ENCODE assay signal across 23 cellular contexts in genomic region chr2:8840475-8841091, GRCh38. TPM values are rescaled to one million over a fixed set of nuclear protein-coding genes. Genes with fewer than 3 reads are reported as not detected.
DNase-seq lines count a peak whose midpoint lies in the region; ATAC-seq, FAIRE-seq and TF ChIP-seq lines count a peak whose summit lies in the region.
"Had no signal": no experiment of that assay in that cellular context is flagged by ENCODE, and none has a peak within 500 bp of the region (broad histone marks: within the 10 kb centered on the region; RNA-seq: fewer than 3 reads in every experiment).

No MANE protein-coding gene starts in this region.

- peak; percentile 96 for FAIRE-seq in HepG2 (lab: Jason Lieb, UNC)
- FAIRE-seq: H1 had no signal

- no peaks in the 10 kb centered on the region for H3K9me3 ChIP-seq in HepG2 (ENCODE audit: low read length)
- no peaks in the 10 kb centered on the region for H3K9me3 ChIP-seq in right lobe of liver
- no peaks in the 10 kb centered on the region for H3K9me3 ChIP-seq in Karpas-422 (ENCODE audit: low read length)
- H3K9me3 ChIP-seq in lower lobe of right lung: no peaks in the 10 kb centered on the region
- no peaks in the 10 kb centered on the region for H3K9me3 ChIP-seq in transverse colon
- H3K9me3 ChIP-seq in ovary: no peaks in the 10 kb centered on the region
- H3K9me3 ChIP-seq: MG63, SJCRH30 had no signal

- no peaks in the 10 kb centered on the region for H3K9me2 ChIP-seq in Karpas-422 (replicated peaks; ENCODE audit: insufficient read depth, low read length)

- WGBS in HepG2 (ENCODE audit: low lambda C conversion rate): 13% methylated on average over 12 of the region's 12 CpGs
- WGBS in right lobe of liver (ENCODE audit: insufficient coverage, low coverage, low lambda C conversion rate, missing lambda C conversion rate): 33% methylated on average over 10 of the region's 12 CpGs
- whole genome bisulfite sequencing in transverse colon (ENCODE audit: low coverage in 1 of 2), 2 donors: 68% methylated on average over 8 to 11 of the region's 12 CpGs
- 56 to 63% (median 61%) methylated on average over 11 to 12 of the region's 12 CpGs for WGBS in ovary, 3 donors

- H3K9ac ChIP-seq in HepG2 (ENCODE audit: insufficient read depth, low read depth, low read length) (no peak overlapping the region), Karpas-422 (ENCODE audit: low read length) (no peak overlapping the region)
- H3K9ac ChIP-seq: BLaER1 had no signal

- DNase-seq in HepG2 (ENCODE audit: low spot score) (peak; percentile 84), right lobe of liver (no peak), Karpas-422 (peak; percentile 41), lower lobe of right lung (no peak), transverse colon (no peak), ovary (no peak), 8988T (no peak)
- DNase-seq: ACHN; Calu3; CD8-positive, alpha-beta T cell; EL; GF-D8; MG63; NCI-H1048; NCI-H1417 treated with DMSO at 0.1 percent for 48 hours; NCI-H187; NCI-H2107; NCI-H226; NCI-H524 treated with DMSO at 0.1 percent for 48 hours; SJCRH30; T-helper 1 cell had no signal

- TF ChIP-seq RAD21 in HepG2 (CRISPR knock-in tag; IDR thresholded peaks at IDR 0.05): no peak

- no peaks in the 10 kb centered on the region for H4K20me1 ChIP-seq in HepG2 (ENCODE audit: insufficient read depth, low read length)
- H4K20me1 ChIP-seq in Karpas-422 (ENCODE audit: insufficient read depth, low read depth, low read length): peaks cover 6% of the 10 kb centered on the region; the same call in 1 of the 2 replicates

- H2AFZ ChIP-seq in HepG2 (ENCODE audit: low read length): no peak overlapping the region
- no peak overlapping the region for H2AFZ ChIP-seq in Karpas-422 (ENCODE audit: low read length)

- H3K79me2 ChIP-seq in HepG2 (ENCODE audit: insufficient read depth, low read length): peaks cover 13% of the 10 kb centered on the region
- H3K79me2 ChIP-seq in Karpas-422 (ENCODE audit: low read length): peaks cover 12% of the 10 kb centered on the region

- in situ Hi-C loops in HepG2 (cut with HindIII; ENCODE audit: extremely low pct_ligation_motif_present, low pct_unique_long_range_greater_than_20kb) (no loop called here), transverse colon (cut with MboI; ENCODE audit: low pct_ligation_motif_present in 1 of 4, low pct_unique_long_range_greater_than_20kb in 1 of 4, low sequenced_read_pairs in 3 of 4) (no loop called here)

- no peak overlapping the region for H3K27ac ChIP-seq in HepG2 (ENCODE audit: extremely low read length, insufficient read depth, low read length)
- no peak overlapping the region for H3K27ac ChIP-seq in right lobe of liver
- H3K27ac ChIP-seq in Karpas-422 (ENCODE audit: low read length): no peak overlapping the region
- H3K27ac ChIP-seq in lower lobe of right lung: no peak overlapping the region
- H3K27ac ChIP-seq in transverse colon: no peak overlapping the region
- no peak overlapping the region for H3K27ac ChIP-seq in ovary
- H3K27ac ChIP-seq: BLaER1, SJCRH30 had no signal

- H3K4me1 ChIP-seq in HepG2 (ENCODE audit: insufficient read depth, low read length) (peaks cover 62% of the 10 kb centered on the region), right lobe of liver (peaks cover 0 to 11% (median 2%) of the 10 kb centered on the region in 4 donors), Karpas-422 (ENCODE audit: low read length) (peaks cover 9% of the 10 kb centered on the region), lower lobe of right lung (peaks cover 15% of the 10 kb centered on the region), transverse colon (peaks cover 4 to 15% (median 14%) of the 10 kb centered on the region in 4 donors), ovary (ENCODE audit: insufficient read depth) (peaks cover 5% of the 10 kb centered on the region)

- CTCF ChIA-PET in HepG2 (lab: Yijun Ruan, JAX; ENCODE audit: low intra/inter-chr PET ratio, low total read pairs): interaction anchor here (1.3 kb wide), 1 partner anchor 32 kb away, joined by 3 read pairs; no protein-coding TSS in a partner anchor

- no TSS peak for BruUV-seq in HepG2 (replicated peaks; lab: Mats Ljungman, UMichigan)

- H3K27me3 ChIP-seq in HepG2 (ENCODE audit: control insufficient read depth in 1 of 2, insufficient read depth in 2 of 2, low read length in 2 of 2) (peaks cover 0 to 5% of the 10 kb centered on the region in 2 experiments; a peak in 1 of 5 replicates), right lobe of liver (no peaks in the 10 kb centered on the region), Karpas-422 (ENCODE audit: low read length) (no peaks in the 10 kb centered on the region; the same call in 1 of the 2 replicates), lower lobe of right lung (ENCODE audit: low read depth) (no peaks in the 10 kb centered on the region), transverse colon (no peaks in the 10 kb centered on the region), ovary (no peaks in the 10 kb centered on the region)
- H3K27me3 ChIP-seq: BLaER1, MG63, SJCRH30 had no signal

- no peaks in the 10 kb centered on the region for H3K36me3 ChIP-seq in HepG2 (replicated peaks in 1 of 2; ENCODE audit: control insufficient read depth in 1 of 2, insufficient read depth in 2 of 2, low read length in 2 of 2)
- H3K36me3 ChIP-seq in right lobe of liver: no peaks in the 10 kb centered on the region
- no peaks in the 10 kb centered on the region for H3K36me3 ChIP-seq in Karpas-422 (ENCODE audit: insufficient read depth, low read length)
- no peaks in the 10 kb centered on the region for H3K36me3 ChIP-seq in lower lobe of right lung
- H3K36me3 ChIP-seq in transverse colon: no peaks in the 10 kb centered on the region
- H3K36me3 ChIP-seq in ovary: no peaks in the 10 kb centered on the region
- H3K36me3 ChIP-seq: BLaER1, MG63, SJCRH30 had no signal

- H3K4me3 ChIP-seq in HepG2 (replicated peaks in 1 of 3; ENCODE audit: insufficient read depth in 1 of 3, low read depth in 2 of 3, low read length in 3 of 3) (peak overlapping the region in 1 of 3 experiments; percentile 24; a peak in 1 of 6 replicates), right lobe of liver (no peak overlapping the region), Karpas-422 (ENCODE audit: low read length) (no peak overlapping the region), lower lobe of right lung (no peak overlapping the region), transverse colon (no peak overlapping the region), ovary (no peak overlapping the region)
- H3K4me3 ChIP-seq: BLaER1, MG63, SJCRH30 had no signal

- intact Hi-C loops in HepG2 (cut with micrococcal nuclease; ENCODE audit: unreplicated experiment): no loop called here
- intact Hi-C loops in right lobe of liver (cut with DNase I): no loop called here
- intact Hi-C loops in lower lobe of right lung (cut with DNase I): no loop called here
- intact Hi-C loops in transverse colon (cut with DNase I; ENCODE audit: low total_unique reads): no loop called here
- intact Hi-C loops in ovary (cut with DNase I): no loop called here

- POLR2A ChIA-PET in HepG2 (lab: Yijun Ruan, JAX): no interaction called here

- peak; percentile 82 for ATAC-seq in HepG2
- ATAC-seq in right lobe of liver: no peak
- peak; percentile 26 to 53 for ATAC-seq in lower lobe of right lung
- ATAC-seq: CD8-positive, alpha-beta T cell had no signal

- TF ChIP-seq EP300 in HepG2 (IDR thresholded peaks at IDR 0.05; ENCODE audit: low read depth in 2 of 2, low read length in 2 of 2): peak in 1 of 2 experiments; percentile 82; a peak in 2 of 4 replicates
- peak; percentile 71; the same call in 1 of the 2 replicates for TF ChIP-seq EP300 in HepG2 (CRISPR knock-in tag; IDR thresholded peaks at IDR 0.05; ENCODE audit: borderline replicate concordance)
- TF ChIP-seq EP300 in transverse colon (IDR thresholded peaks at IDR 0.05; ENCODE audit: low read depth): no peak
- no peak for TF ChIP-seq EP300 in ovary (IDR thresholded peaks at IDR 0.05)

- TF ChIP-seq CTCF in HepG2 (CRISPR knock-in tag; IDR thresholded peaks at IDR 0.05) (no peak), right lobe of liver (IDR thresholded peaks at IDR 0.05) (no peak), lower lobe of right lung (IDR thresholded peaks at IDR 0.05) (no peak), transverse colon (IDR thresholded peaks at IDR 0.05) (no peak), ovary (IDR thresholded peaks at IDR 0.05) (no peak)

- TF ChIP-seq POLR2A in HepG2 (IDR thresholded peaks at IDR 0.05; ENCODE audit: insufficient read depth in 1 of 2, low read depth in 2 of 2, low read length in 2 of 2) (no peak), right lobe of liver (IDR thresholded peaks at IDR 0.05) (no peak), transverse colon (IDR thresholded peaks at IDR 0.05) (no peak), ovary (IDR thresholded peaks at IDR 0.05) (no peak)

- peak overlapping the region; percentile 69 for H3K4me2 ChIP-seq in HepG2 (ENCODE audit: low read depth, low read length)
- H3K4me2 ChIP-seq in Karpas-422 (ENCODE audit: low read depth, low read length, poor library complexity, severe bottlenecking): no peak overlapping the region
- H3K4me2 ChIP-seq: BLaER1 had no signal

RNA-seq across cellular contexts. Expression of gene KIDINS220, which starts 3.2 kb away (rescaled TPM):
- total RNA-seq in HepG2 (2016; rRNA removed; fragmentation: Illumina TruSeq; extraction: Trizol): 22.4 and 32.3 TPM in 2 replicates
- total RNA-seq in HepG2 (2016; cell fraction: cytosol; rRNA removed; fragmentation: Illumina TruSeq; extraction: Trizol; ENCODE audit: low read depth): 3.3 and 4.9 TPM in 2 replicates
- 22.9 and 30.7 TPM in 2 replicates for total RNA-seq in HepG2 (2016; cell fraction: insoluble cytoplasmic fraction; rRNA removed; fragmentation: Illumina TruSeq; extraction: Trizol)
- 5.4 and 7.1 TPM in 2 replicates for total RNA-seq in HepG2 (2016; cell fraction: membrane; rRNA removed; fragmentation: Illumina TruSeq; extraction: Trizol)
- total RNA-seq in HepG2 (2016; cell fraction: nucleus; rRNA removed; fragmentation: Illumina TruSeq; extraction: Trizol): 67.0 and 70.2 TPM in 2 replicates
- 24.3 and 25.2 TPM in 2 replicates for polyA plus RNA-seq in HepG2 (2011; rRNA removed)
- 17.3 and 21.0 TPM in 2 replicates for polyA plus RNA-seq in HepG2 (2011; cell fraction: cytosol; rRNA removed)
- 39.1 and 40.8 TPM in 2 replicates for polyA plus RNA-seq in HepG2 (2011; cell fraction: nucleus; rRNA removed)
- 18.0 and 22.9 TPM in 2 replicates for polyA plus RNA-seq in HepG2 (2012)
- 0.63 and 0.76 TPM in 2 replicates for polyA plus RNA-seq in HepG2 (2016; cell fraction: cytosol; fragmentation: Illumina TruSeq; extraction: Trizol; ENCODE audit: low read depth)
- polyA plus RNA-seq in HepG2 (2016; cell fraction: insoluble cytoplasmic fraction; fragmentation: Illumina TruSeq; extraction: Trizol; ENCODE audit: low read depth): 10.6 and 10.9 TPM in 2 replicates
- polyA plus RNA-seq in HepG2 (2016; cell fraction: membrane; fragmentation: Illumina TruSeq; extraction: Trizol; ENCODE audit: low read depth): 1.1 and 1.4 TPM in 2 replicates
- polyA plus RNA-seq in HepG2 (2016; cell fraction: nucleus; fragmentation: Illumina TruSeq; extraction: Trizol; ENCODE audit: insufficient read depth, low read depth): 40.0 and 48.7 TPM in 2 replicates
- polyA minus RNA-seq in HepG2 (2011; rRNA and poly(A)+ RNA removed; ENCODE audit: low replicate concordance): 69.7 and 110 TPM in 2 replicates
- polyA minus RNA-seq in HepG2 (2011; cell fraction: cytosol; rRNA and poly(A)+ RNA removed): 23.3 and 31.7 TPM in 2 replicates
- 194 and 209 TPM in 2 replicates for polyA minus RNA-seq in HepG2 (2011; cell fraction: nucleus; rRNA and poly(A)+ RNA removed)
- total RNA-seq in right lobe of liver: 10 to 100 TPM; 17.0 to 24.8 (median 21.5) TPM
- 21.2 and 26.8 TPM in 2 replicates for total RNA-seq in Karpas-422 (2014; rRNA removed; shearing (Covaris generic); ENCODE audit: low replicate concordance)
- total RNA-seq in lower lobe of right lung: 69.3 TPM
- 100 to 1,000 TPM in 1 of 4 donors, 10 to 100 TPM in 3; 79.3 to 110 (median 85.9) TPM for total RNA-seq in transverse colon
- 10 to 100 TPM; 58.7 to 96.9 (median 68.4) TPM for total RNA-seq in ovary
- 10 to 100 TPM; 33.8 to 57.6 TPM for polyA plus RNA-seq in ovary

Comparison
In these comparisons a context has a peak if more than half of its experiments do, and no peak if none do; other contexts are left out.
1. ATAC-seq: peak in HepG2 (single experiment) and lower lobe of right lung (2 of 2); none in right lobe of liver (0 of 4).
2. DNase-seq: peak in HepG2 (single experiment) and Karpas-422 (single experiment); none in right lobe of liver (0 of 3), lower lobe of right lung (single experiment), transverse colon (single experiment), ovary (0 of 5) and 8988T (single experiment).